ENCODE assay signal across 1 cellular context in genomic region chr4:140373328-140374129, GRCh38.
TF ChIP-seq lines count a peak whose summit lies in the region.

Gene SCOC (plus strand): TSS chr4:140373646. CDS start chr4:140379171, 5,525 bp downstream.

TF ChIP-seq in HepG2, 621 proteins besides CTCF, POLR2A, EP300 and RAD21 (continued from another document and continues in another):
- TF ChIP-seq CCDC6 (CRISPR knock-in tag; IDR thresholded peaks at IDR 0.05), result peak; percentile 87
- no peak; the same call in 1 of the 2 replicates for TF ChIP-seq ZNF275 (CRISPR knock-in tag; IDR thresholded peaks at IDR 0.05; ENCODE audit: borderline replicate concordance)
- peak; percentile 62; the same call in 1 of the 2 replicates for TF ChIP-seq TP53 (CRISPR knock-in tag; conservative IDR thresholded peaks at IDR 0.05)
- peak; percentile 88; the same call in 1 of the 2 replicates for TF ChIP-seq ARID4A (CRISPR knock-in tag; IDR thresholded peaks at IDR 0.05; ENCODE audit: borderline replicate concordance)
- TF ChIP-seq ZNF432 (CRISPR knock-in tag; IDR thresholded peaks at IDR 0.05; ENCODE audit: borderline replicate concordance), result no peak
- peak; percentile 57 for TF ChIP-seq ZNF143 (CRISPR knock-in tag; IDR thresholded peaks at IDR 0.05)
- peak; percentile 95 for TF ChIP-seq ZSCAN20 (CRISPR knock-in tag; IDR thresholded peaks at IDR 0.05; ENCODE audit: borderline replicate concordance)
- peak; percentile 5; the same call in 1 of the 2 replicates for TF ChIP-seq MNT (IDR thresholded peaks at IDR 0.05)
- no peak for TF ChIP-seq ZNF672 (CRISPR knock-in tag; IDR thresholded peaks at IDR 0.05)
- no peak for TF ChIP-seq PRPF4 (IDR thresholded peaks at IDR 0.05; ENCODE audit: low read depth, low read length, poor library complexity, severe bottlenecking)
- TF ChIP-seq ZNF747 (CRISPR knock-in tag; IDR thresholded peaks at IDR 0.05; ENCODE audit: borderline replicate concordance), result no peak
- 0 out of 2 replicates have a peak, but pooled peaks have one; percentile 51 for TF ChIP-seq ZNF234 (CRISPR knock-in tag; conservative IDR thresholded peaks at IDR 0.05)
- peak; percentile 46 for TF ChIP-seq ETV5 (CRISPR knock-in tag; IDR thresholded peaks at IDR 0.05; ENCODE audit: borderline replicate concordance)
- TF ChIP-seq ELF3 (CRISPR knock-in tag; IDR thresholded peaks at IDR 0.05), result peak; percentile 23
- no peak for TF ChIP-seq CENPX (CRISPR knock-in tag; IDR thresholded peaks at IDR 0.05)
- no peak for TF ChIP-seq ZBTB37 (CRISPR knock-in tag; IDR thresholded peaks at IDR 0.05)
- TF ChIP-seq ZNF773 (CRISPR knock-in tag; IDR thresholded peaks at IDR 0.05; ENCODE audit: borderline replicate concordance), result peak; percentile 55; the same call in 1 of the 2 replicates
- TF ChIP-seq ZNF547 (CRISPR knock-in tag; IDR thresholded peaks at IDR 0.05), result peak; percentile 91; the same call in 1 of the 2 replicates
- peak; percentile 88; the same call in 1 of the 2 replicates for TF ChIP-seq ZNF225 (CRISPR knock-in tag; IDR thresholded peaks at IDR 0.05)
- TF ChIP-seq KAT2B (IDR thresholded peaks at IDR 0.05; ENCODE audit: borderline replicate concordance, low read depth, low read length), result no peak
- peak; percentile 28; the same call in 1 of the 2 replicates for TF ChIP-seq IRF9 (CRISPR knock-in tag; IDR thresholded peaks at IDR 0.05; ENCODE audit: borderline replicate concordance)
- peak; percentile 71; the same call in 1 of the 2 replicates for TF ChIP-seq TFDP1 (CRISPR knock-in tag; IDR thresholded peaks at IDR 0.05; ENCODE audit: borderline replicate concordance)
- peak; percentile 89; the same call in 1 of the 2 replicates for TF ChIP-seq ZSCAN31 (CRISPR knock-in tag; IDR thresholded peaks at IDR 0.05; ENCODE audit: low read depth)
- 0 out of 2 replicates have a peak, but pooled peaks have one; percentile 5 for TF ChIP-seq IRF2 (CRISPR knock-in tag; IDR thresholded peaks at IDR 0.05)
- TF ChIP-seq ZNF546 (CRISPR knock-in tag; conservative IDR thresholded peaks at IDR 0.05), result 0 out of 2 replicates have a peak, but pooled peaks have one; percentile 48
- peak; percentile 71 for TF ChIP-seq ZNF800 (CRISPR knock-in tag; IDR thresholded peaks at IDR 0.05)
- no peak for TF ChIP-seq NR2F6 (IDR thresholded peaks at IDR 0.05)
- TF ChIP-seq NR2F6 (CRISPR knock-in tag; IDR thresholded peaks at IDR 0.05), result peak; percentile 37; the same call in 1 of the 2 replicates
- TF ChIP-seq HNF1A (IDR thresholded peaks at IDR 0.05; ENCODE audit: low read depth), result no peak
- peak; percentile 69; the same call in 1 of the 2 replicates for TF ChIP-seq HNF1A (CRISPR knock-in tag; IDR thresholded peaks at IDR 0.05; ENCODE audit: borderline replicate concordance)
